Comparison of ENCODE assay signal across 8 cellular contexts in the genomic region with DNA sequence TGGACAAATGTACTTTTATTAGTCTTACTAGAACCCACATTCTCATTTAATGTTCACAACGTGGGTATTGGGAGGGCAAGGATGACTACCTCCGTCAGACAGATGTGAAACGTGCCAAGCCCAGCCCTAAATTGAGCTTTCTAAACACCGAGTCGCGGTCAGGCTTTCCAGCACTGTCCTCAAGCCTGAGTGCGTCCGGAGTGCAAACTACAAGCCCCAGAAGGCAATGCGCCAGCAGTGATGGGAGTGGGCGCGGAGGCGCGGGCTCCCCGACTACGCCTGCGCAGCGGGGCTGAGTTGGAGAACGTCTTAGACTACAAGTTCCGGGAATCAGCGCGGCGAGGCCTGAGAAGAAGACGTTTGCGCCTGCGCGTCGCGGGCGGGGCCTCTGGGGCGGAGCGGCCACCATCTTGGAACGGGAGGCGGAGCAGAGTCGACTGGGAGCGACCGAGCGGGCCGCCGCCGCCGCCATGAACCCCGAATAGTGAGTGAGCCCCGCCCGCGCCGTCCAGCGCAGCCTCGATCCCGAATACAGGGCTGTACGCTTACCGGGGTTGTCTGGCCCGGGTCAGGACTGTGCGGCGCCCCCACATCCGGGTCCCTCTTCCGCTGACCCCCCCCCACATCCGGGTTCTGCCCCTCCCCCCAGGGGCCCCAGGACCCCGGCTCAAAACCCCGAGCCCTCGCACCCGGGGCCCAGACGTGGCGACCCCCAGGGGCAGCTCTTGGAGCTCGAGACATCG. TPM values are rescaled to one million over a fixed set of nuclear protein-coding genes. Genes with fewer than 3 reads are reported as not detected.
A peak's percentile ranks its signal among the peaks of the same experiment; 100 is the strongest.
DNase-seq lines count a peak whose midpoint lies in the region; ATAC-seq, FAIRE-seq and TF ChIP-seq lines count a peak whose summit lies in the region.

A gene (plus strand): TSS at position 430 of the 743 bp plus-strand sequence. CDS start 41 bp downstream, at position 471.

- H3K18ac ChIP-seq in IMR-90 (ENCODE audit: low read depth, low read length), result peak within 1 kb of the TSS; percentile 74

- peak within 1 kb of the TSS; percentile 91 for H3K56ac ChIP-seq in IMR-90 (ENCODE audit: extremely low read depth, insufficient read depth, low read length)

- peak within 1 kb of the TSS; percentile 99 for H2AK9ac ChIP-seq in IMR-90 (replicated peaks; ENCODE audit: low read depth, low read length, poor library complexity)

- H3K79me2 ChIP-seq in endothelial cell of umbilical vein (ENCODE audit: control insufficient read depth, insufficient read depth, low read length), result peaks cover 28% of the 10 kb centered on the region

- H3K9me3 ChIP-seq in IMR-90 (ENCODE audit: control insufficient read depth, insufficient read depth, low read length) (no peaks in the 10 kb centered on the region), endothelial cell of umbilical vein (replicated peaks; ENCODE audit: control insufficient read depth, insufficient read depth, low read length) (no peaks in the 10 kb centered on the region)

- peak within 1 kb of the TSS; percentile 59 to 98 for H4K8ac ChIP-seq in IMR-90 (ENCODE audit: low read depth in 2 of 2, low read length in 2 of 2)

- H3K4me2 ChIP-seq in IMR-90 (ENCODE audit: low read depth, low read length) (peak within 1 kb of the TSS; percentile 90), endothelial cell of umbilical vein (ENCODE audit: insufficient read depth, low read length) (peak within 1 kb of the TSS; percentile 93)

- H3K9ac ChIP-seq in IMR-90 (ENCODE audit: low read depth, low read length) (peak within 1 kb of the TSS; percentile 86), endothelial cell of umbilical vein (replicated peaks; ENCODE audit: extremely low read depth, insufficient read depth, low read length) (peak within 1 kb of the TSS; percentile 90)

- peak; percentile 81 for ATAC-seq in GM21528 (IDR thresholded peaks at IDR 0.05; ENCODE audit: low FRiP score, unreplicated experiment)
- ATAC-seq in IMR-90 (ENCODE audit: low read depth), result peak; percentile 82

- H2BK5ac ChIP-seq in IMR-90 (ENCODE audit: low read depth, low read length, poor library complexity, severe bottlenecking), result peak within 1 kb of the TSS; percentile 97

- H3K4me3 ChIP-seq in IMR-90 (ENCODE audit: insufficient read depth, low read depth, low read length) (peak within 1 kb of the TSS; percentile 63), endothelial cell of umbilical vein (replicated peaks in 1 of 3; ENCODE audit: insufficient read depth in 1 of 3, low read depth in 1 of 3, low read length in 3 of 3) (peak within 1 kb of the TSS; percentile 85 to 93 (median 91))

- peak; percentile 100 for FAIRE-seq in endothelial cell of umbilical vein (lab: Jason Lieb, UNC)

- peak within 1 kb of the TSS; percentile 95 for H3K14ac ChIP-seq in IMR-90 (replicated peaks; ENCODE audit: low read depth, low read length)

- H3K23ac ChIP-seq in IMR-90 (ENCODE audit: low read depth, low read length), result peak within 1 kb of the TSS; percentile 90

- 0 out of 2 replicates have a peak, but pooled peaks have one; percentile 30 for TF ChIP-seq POLR2A in IMR-90 (IDR thresholded peaks at IDR 0.05; ENCODE audit: low read depth, low read length)
- TF ChIP-seq POLR2A in endothelial cell of umbilical vein (IDR thresholded peaks at IDR 0.05; ENCODE audit: low read depth, low read length), result peak; percentile 63

- POLR2A ChIA-PET in IMR-90 (lab: Charles Lee; ENCODE audit: unreplicated experiment), result interaction anchor here (0.5 to 0.7 kb wide), 2 partner anchors 21 to 257 kb away, joined by 3 to 12 read pairs; a partner anchor contains a TSS
- POLR2A ChIA-PET in endothelial cell of umbilical vein (lab: Charles Lee), result interaction anchor here (1.6 kb wide), 2 partner anchors 10 to 21 kb away, joined by 5 to 12 read pairs; a partner anchor contains a TSS

- H3K4me1 ChIP-seq in IMR-90 (ENCODE audit: control insufficient read depth, insufficient read depth, low read length) (peaks cover 4% of the 10 kb centered on the region; the same call in 1 of the 2 replicates), endothelial cell of umbilical vein (ENCODE audit: control insufficient read depth, extremely low read depth, insufficient read depth, low read length) (peaks cover 12% of the 10 kb centered on the region)

- H3K4ac ChIP-seq in IMR-90 (ENCODE audit: low read depth, low read length), result peak within 1 kb of the TSS; percentile 92

- WGBS in IMR-90 (ENCODE audit: extremely low coverage in 2 of 2, insufficient read length in 1 of 2), 2 experiments, result 0% methylated on average over 40 of the region's 65 CpGs; no CpG with 5 or more reads in 1 of the 2 experiments

- H2AFZ ChIP-seq in IMR-90 (replicated peaks; ENCODE audit: low read length, poor library complexity) (peak within 1 kb of the TSS; percentile 95), endothelial cell of umbilical vein (ENCODE audit: low read depth, low read length) (peak within 1 kb of the TSS; percentile 58)

- peak within 1 kb of the TSS; percentile 81 for H4K5ac ChIP-seq in IMR-90 (ENCODE audit: low read depth, low read length)

- no peaks in the 10 kb centered on the region for H3K27me3 ChIP-seq in IMR-90 (ENCODE audit: control insufficient read depth, insufficient read depth, low read length)
- no peaks in the 10 kb centered on the region for H3K27me3 ChIP-seq in endothelial cell of umbilical vein (ENCODE audit: control insufficient read depth in 2 of 2, insufficient read depth in 2 of 2, low read length in 2 of 2)

- intact Hi-C loops in IMR-90 (cut with micrococcal nuclease), result no loop called here
- intact Hi-C loops in endothelial cell of umbilical vein (cut with micrococcal nuclease), result loop anchor here (1.0 to 2.0 kb wide), 2 partner anchors 10 to 46 kb away; no protein-coding TSS in a partner anchor

- peaks cover 34% of the 10 kb centered on the region; the same call in 1 of the 2 replicates for H4K20me1 ChIP-seq in IMR-90 (ENCODE audit: insufficient read depth, low read length)
- no peaks in the 10 kb centered on the region for H4K20me1 ChIP-seq in endothelial cell of umbilical vein (replicated peaks; ENCODE audit: control insufficient read depth, extremely low read depth, insufficient read depth, low read length)

- H2BK120ac ChIP-seq in IMR-90 (ENCODE audit: low read depth, low read length), result peak within 1 kb of the TSS; percentile 67

- H3K36me3 ChIP-seq in IMR-90 (ENCODE audit: control insufficient read depth, insufficient read depth, low read length) (peaks cover 38% of the 10 kb centered on the region), endothelial cell of umbilical vein (ENCODE audit: control insufficient read depth in 2 of 2, extremely low read depth in 1 of 2, insufficient read depth in 2 of 2, low read length in 2 of 2) (peaks cover 9 to 29% of the 10 kb centered on the region in 2 experiments)

- in situ Hi-C loops in IMR-90 (cut with MboI; ENCODE audit: low sequenced_read_pairs), result no loop called here

- H4K91ac ChIP-seq in IMR-90 (ENCODE audit: insufficient read depth, low read depth, low read length), result peak within 1 kb of the TSS; percentile 94

- peak within 1 kb of the TSS; percentile 45; the same call in 1 of the 3 replicates for H2BK15ac ChIP-seq in IMR-90 (ENCODE audit: low read depth, low read length)

- TF ChIP-seq CTCF in IMR-90 (conservative IDR thresholded peaks at IDR 0.05; ENCODE audit: low read depth, low read length), result no peak
- no peak for TF ChIP-seq CTCF in endothelial cell of umbilical vein (IDR thresholded peaks at IDR 0.05; ENCODE audit: extremely low read depth in 1 of 2, insufficient read depth in 1 of 2, low read depth in 1 of 2, low read length in 2 of 2)

- peak; percentile 99 for DNase-seq in DMS 273 (lab: John Stamatoyannopoulos, UW; ENCODE audit: unreplicated experiment)
- DNase-seq in IMR-90, result peak; percentile 99
- DNase-seq in OCI-M1 (lab: John Stamatoyannopoulos, UW), result peak; percentile 100
- peak; percentile 100 for DNase-seq in activated T-cell treated with anti-CD3 and anti-CD28 coated beads for 24 hours (ENCODE audit: low read depth)
- peak; percentile 100 for DNase-seq in endothelial cell of umbilical vein (ENCODE audit: low read depth, low spot score)
- peak; percentile 100 for DNase-seq in midbrain (lab: John Stamatoyannopoulos, UW)
- peak; percentile 99 to 100 for DNase-seq in stimulated activated CD8-positive, alpha-beta memory T cell treated with anti-CD3 and anti-CD28 coated beads, Interleukin-2, amount 100 ng/mL, for 1 hour (ENCODE audit: low read depth in 2 of 2)

- BruUV-seq in IMR-90 (replicated peaks; lab: Mats Ljungman, UMichigan) (no TSS peak), endothelial cell of umbilical vein (replicated peaks; lab: Mats Ljungman, UMichigan) (no TSS peak)

- TF ChIP-seq RAD21 in IMR-90 (IDR thresholded peaks at IDR 0.05; ENCODE audit: low read length), result no peak

- H3K9me1 ChIP-seq in IMR-90 (ENCODE audit: insufficient read depth, low read length) (peaks cover 2% of the 10 kb centered on the region; the same call in 1 of the 2 replicates), endothelial cell of umbilical vein (replicated peaks; ENCODE audit: control insufficient read depth, extremely low read depth, insufficient read depth, low read length) (no peaks in the 10 kb centered on the region)

- dilution Hi-C loops in IMR-90 (cut with HindIII; ENCODE audit: low sequenced_read_pairs, unreplicated experiment) (no loop called here), endothelial cell of umbilical vein (cut with MboI; ENCODE audit: extremely low pct_ligation_motif_present, low sequenced_read_pairs) (no loop called here)

- peaks cover 8 to 55% of the 10 kb centered on the region in 2 experiments for H3K79me1 ChIP-seq in IMR-90 (ENCODE audit: low read depth in 1 of 2, low read length in 2 of 2)

- H2BK20ac ChIP-seq in IMR-90 (ENCODE audit: low read depth, low read length), result peak within 1 kb of the TSS; percentile 28; the same call in 1 of the 2 replicates

- peak within 1 kb of the TSS; percentile 94 for H2AK5ac ChIP-seq in IMR-90 (ENCODE audit: low read depth, low read length)

- CTCF ChIA-PET in IMR-90 (lab: Yijun Ruan, JAX), result interaction anchor here (0.6 to 1.0 kb wide), 2 partner anchors 14 to 45 kb away, joined by 4 to 5 read pairs; no protein-coding TSS in a partner anchor
- CTCF ChIA-PET in endothelial cell of umbilical vein (lab: Charles Lee), result interaction anchor here (0.6 to 6.2 kb wide), 3 partner anchors 13 to 380 kb away, joined by 3 to 53 read pairs (median 3); a partner anchor contains a TSS

- H3K27ac ChIP-seq in IMR-90 (ENCODE audit: insufficient read depth, low read length) (peak within 1 kb of the TSS; percentile 94), endothelial cell of umbilical vein (ENCODE audit: insufficient read depth, low read depth, low read length) (peak within 1 kb of the TSS; percentile 74)

RNA-seq across cellular contexts. Expression of the gene that starts here (rescaled TPM):
- total RNA-seq in IMR-90 (2012; rRNA removed) (76.9 and 83.7 TPM in 2 replicates), endothelial cell of umbilical vein (171 and 177 TPM in 2 replicates)
- polyA plus RNA-seq in IMR-90 (2012; rRNA removed) (248 and 296 TPM in 2 replicates), endothelial cell of umbilical vein (383 and 465 TPM in 2 replicates)
- polyA plus RNA-seq in IMR-90 (2012; cell fraction: cytosol; rRNA removed), result 149 and 250 TPM in 2 replicates
- 91.2 and 145 TPM in 2 replicates for polyA plus RNA-seq in IMR-90 (2012; cell fraction: nucleus; rRNA removed; ENCODE audit: low replicate concordance)
- polyA plus RNA-seq in endothelial cell of umbilical vein (2011; cell fraction: cytosol; rRNA removed), result 271 and 287 TPM in 2 replicates
- 117 and 129 TPM in 2 replicates for polyA plus RNA-seq in endothelial cell of umbilical vein (2011; cell fraction: nucleus; rRNA removed)
- polyA plus RNA-seq in endothelial cell of umbilical vein (2012), result 185 and 190 TPM in 2 replicates
- 213 and 227 TPM in 2 replicates for polyA minus RNA-seq in endothelial cell of umbilical vein
- 118 TPM for polyA minus RNA-seq in endothelial cell of umbilical vein (2011; cell fraction: cytosol; rRNA and poly(A)+ RNA removed)
- polyA minus RNA-seq in endothelial cell of umbilical vein (2011; cell fraction: nucleus; rRNA and poly(A)+ RNA removed), result 31.0 and 34.3 TPM in 2 replicates

Comparison
In these comparisons a context has a peak if more than half of its experiments do, and no peak if none do; other contexts are left out.
1. Peak in every context shown above with its lines: DNase-seq, ATAC-seq, H3K4me3 ChIP-seq and H3K27ac ChIP-seq.